Comparison of ENCODE assay signal across 8 cellular contexts in genomic region chr3:186821429-186822367, GRCh38. TPM values are rescaled to one million over a fixed set of nuclear protein-coding genes. Genes with fewer than 3 reads are reported as not detected.
A peak's percentile ranks its signal among the peaks of the same experiment; 100 is the strongest.
DNase-seq lines count a peak whose midpoint lies in the region; ATAC-seq and TF ChIP-seq lines count a peak whose summit lies in the region.

No MANE protein-coding gene starts in this region.

- H3K4me3 Mint-ChIP-seq in natural killer cell (no peak overlapping the region), immature natural killer cell (no peak overlapping the region)
- H3K4me3 Mint-ChIP-seq in natural killer cell treated with Interleukin-12 subunit alpha and Interleukin-12 subunit beta and Interleukin-15 and Interleukin-18, amount 100 ng/mL, for 72 hours = no peak overlapping the region
- H3K4me3 Mint-ChIP-seq in activated CD8-positive, alpha-beta T cell treated with anti-CD3 and anti-CD28 coated beads, Interleukin-2, amount 10 ng/mL, durations not matched to agents 7 days and 5 days = no peak overlapping the region

- peaks cover 30% of the 10 kb centered on the region for H3K27me3 ChIP-seq in transverse colon

- no peaks in the 10 kb centered on the region for H3K36me3 ChIP-seq in transverse colon

- H3K27me3 Mint-ChIP-seq in natural killer cell (ENCODE audit: low read depth in 2 of 2) = peaks cover 19 to 21% of the 10 kb centered on the region in 2 donors
- H3K27me3 Mint-ChIP-seq in natural killer cell treated with Interleukin-12 subunit alpha and Interleukin-12 subunit beta and Interleukin-15 and Interleukin-18, amount 100 ng/mL, for 72 hours = peaks cover 14 to 18% of the 10 kb centered on the region in 2 donors
- peaks cover 6% of the 10 kb centered on the region for H3K27me3 Mint-ChIP-seq in activated CD8-positive, alpha-beta T cell treated with anti-CD3 and anti-CD28 coated beads, Interleukin-2, amount 10 ng/mL, durations not matched to agents 7 days and 5 days (ENCODE audit: low read depth)
- peaks cover 9 to 23% (median 17%) of the 10 kb centered on the region in 3 donors for H3K27me3 Mint-ChIP-seq in immature natural killer cell (ENCODE audit: low read depth in 3 of 3)

- no peaks in the 10 kb centered on the region for H3K9me3 Mint-ChIP-seq in natural killer cell
- no peaks in the 10 kb centered on the region for H3K9me3 Mint-ChIP-seq in natural killer cell treated with Interleukin-12 subunit alpha and Interleukin-12 subunit beta and Interleukin-15 and Interleukin-18, amount 100 ng/mL, for 72 hours
- no peaks in the 10 kb centered on the region for H3K9me3 Mint-ChIP-seq in activated CD8-positive, alpha-beta T cell treated with anti-CD3 and anti-CD28 coated beads, Interleukin-2, amount 10 ng/mL, durations not matched to agents 7 days and 5 days (ENCODE audit: insufficient read depth)
- no peaks in the 10 kb centered on the region for H3K9me3 Mint-ChIP-seq in immature natural killer cell

- DNase-seq in natural killer cell = no peak
- DNase-seq in natural killer cell treated with Interleukin-12 subunit alpha and Interleukin-12 subunit beta and Interleukin-15 and Interleukin-18, amount 100 ng/mL, for 72 hours (ENCODE audit: low spot score) = no peak
- peak; percentile 29 for DNase-seq in NCI-H1694 treated with DMSO at 0.1 percent for 48 hours (lab: John Stamatoyannopoulos, UW)
- peak; percentile 47 for DNase-seq in activated CD8-positive, alpha-beta T cell treated with anti-CD3 and anti-CD28 coated beads, Interleukin-2, amount 10 ng/mL, durations not matched to agents 7 days and 5 days
- peak; percentile 34 to 52 (median 48) for DNase-seq in immature natural killer cell
- no peak for DNase-seq in transverse colon
- no peak for DNase-seq in stimulated activated CD4-positive, alpha-beta T cell treated with anti-CD3 and anti-CD28 coated beads, Interleukin-4, amount 100 ng/mL, for 4 hours

- no peak overlapping the region for H3K27ac ChIP-seq in transverse colon

- no peak overlapping the region for H3K27ac Mint-ChIP-seq in natural killer cell
- no peak overlapping the region for H3K27ac Mint-ChIP-seq in natural killer cell treated with Interleukin-12 subunit alpha and Interleukin-12 subunit beta and Interleukin-15 and Interleukin-18, amount 100 ng/mL, for 72 hours
- no peak overlapping the region for H3K27ac Mint-ChIP-seq in activated CD8-positive, alpha-beta T cell treated with anti-CD3 and anti-CD28 coated beads, Interleukin-2, amount 10 ng/mL, durations not matched to agents 7 days and 5 days
- H3K27ac Mint-ChIP-seq in immature natural killer cell = no peak overlapping the region

- no peak for TF ChIP-seq POLR2A in transverse colon (IDR thresholded peaks at IDR 0.05)

- CTCF ChIA-PET in activated CD8-positive, alpha-beta T cell treated with anti-CD3 and anti-CD28 coated beads, Interleukin-2, amount 10 ng/mL, durations not matched to agents 7 days and 5 days (lab: Charles Lee) = interaction anchor here (0.7 to 11.1 kb wide), 37 partner anchors 9 to 344 kb away, joined by 3 to 164 read pairs (median 4); partner anchors contain the start of genes AHSG and RFC4

- 33 to 44% methylated on average over 8 to 10 of the region's 10 CpGs for WGBS in transverse colon (ENCODE audit: low coverage in 1 of 2), 2 donors

- no peaks in the 10 kb centered on the region for H3K9me3 ChIP-seq in transverse colon

- in situ Hi-C loops in transverse colon (cut with MboI; ENCODE audit: low pct_ligation_motif_present in 1 of 4, low pct_unique_long_range_greater_than_20kb in 1 of 4, low sequenced_read_pairs in 3 of 4) = loop anchor here in 3 of 4 donors (25.0 kb wide), 2 partner anchors 209 to 834 kb away; partner anchors contain the start of gene AHSG (in 2 of the 3)

- H3K4me1 Mint-ChIP-seq in natural killer cell = peaks cover 10 to 18% of the 10 kb centered on the region in 2 donors
- H3K4me1 Mint-ChIP-seq in natural killer cell treated with Interleukin-12 subunit alpha and Interleukin-12 subunit beta and Interleukin-15 and Interleukin-18, amount 100 ng/mL, for 72 hours (ENCODE audit: low read depth in 2 of 2) = peaks cover 19 to 24% of the 10 kb centered on the region in 2 donors
- H3K4me1 Mint-ChIP-seq in activated CD8-positive, alpha-beta T cell treated with anti-CD3 and anti-CD28 coated beads, Interleukin-2, amount 10 ng/mL, durations not matched to agents 7 days and 5 days (ENCODE audit: low read depth) = peaks cover 24% of the 10 kb centered on the region
- H3K4me1 Mint-ChIP-seq in immature natural killer cell = peaks cover 13% of the 10 kb centered on the region in 2 donors

- peak; percentile 50 to 59 (median 51) for ATAC-seq in natural killer cell
- ATAC-seq in natural killer cell treated with Interleukin-12 subunit alpha and Interleukin-12 subunit beta and Interleukin-15 and Interleukin-18, amount 100 ng/mL, for 72 hours = no peak
- no peak for ATAC-seq in activated CD8-positive, alpha-beta T cell treated with anti-CD3 and anti-CD28 coated beads, Interleukin-2, amount 10 ng/mL, durations not matched to agents 7 days and 5 days
- no peak for ATAC-seq in HG02759 (IDR thresholded peaks at IDR 0.05; ENCODE audit: unreplicated experiment)

- intact Hi-C loops in natural killer cell (cut with micrococcal nuclease) (loop anchor here (1.0 to 10.0 kb wide), 2 partner anchors 206 to 837 kb away; no protein-coding TSS in a partner anchor), transverse colon (cut with DNase I; ENCODE audit: low total_unique reads) (loop anchor here (5.0 kb wide), 1 partner anchor 204 kb away; no protein-coding TSS in a partner anchor)

- POLR2A ChIA-PET in activated CD8-positive, alpha-beta T cell treated with anti-CD3 and anti-CD28 coated beads, Interleukin-2, amount 10 ng/mL, durations not matched to agents 7 days and 5 days (lab: Charles Lee) = interaction anchor here (1.0 to 2.4 kb wide), 5 partner anchors 15 to 207 kb away, joined by 3 to 14 read pairs (median 4); partner anchors contain the start of gene EIF4A2

- H3K36me3 Mint-ChIP-seq in natural killer cell (no peaks in the 10 kb centered on the region), immature natural killer cell (no peaks in the 10 kb centered on the region)
- no peaks in the 10 kb centered on the region for H3K36me3 Mint-ChIP-seq in natural killer cell treated with Interleukin-12 subunit alpha and Interleukin-12 subunit beta and Interleukin-15 and Interleukin-18, amount 100 ng/mL, for 72 hours
- no peaks in the 10 kb centered on the region for H3K36me3 Mint-ChIP-seq in activated CD8-positive, alpha-beta T cell treated with anti-CD3 and anti-CD28 coated beads, Interleukin-2, amount 10 ng/mL, durations not matched to agents 7 days and 5 days (ENCODE audit: low read depth)

- TF ChIP-seq EP300 in transverse colon (IDR thresholded peaks at IDR 0.05; ENCODE audit: low read depth) = no peak

- no peak overlapping the region for H3K4me3 ChIP-seq in transverse colon

- peak; percentile 71 for TF ChIP-seq CTCF in natural killer cell (IDR thresholded peaks at IDR 0.05)
- TF ChIP-seq CTCF in transverse colon (IDR thresholded peaks at IDR 0.05) = peak; percentile 55 to 72 (median 64)

- H3K4me1 ChIP-seq in transverse colon = peaks cover 0 to 16% (median 5%) of the 10 kb centered on the region in 4 donors

RNA-seq across cellular contexts. Expression of gene RFC4, which starts 15.4 kb away (rescaled TPM):
- total RNA-seq in natural killer cell = 10 to 100 TPM; 16.8 to 21.6 (median 17.3) TPM
- 100 to 1,000 TPM in 1 of 2 donors, 10 to 100 TPM in 1; 63.1 to 114 TPM for total RNA-seq in natural killer cell treated with Interleukin-12 subunit alpha and Interleukin-12 subunit beta and Interleukin-15 and Interleukin-18, amount 100 ng/mL, for 72 hours
- total RNA-seq in activated CD8-positive, alpha-beta T cell treated with anti-CD3 and anti-CD28 coated beads, Interleukin-2, amount 10 ng/mL, durations not matched to agents 7 days and 5 days = 100 to 1,000 TPM in 1 of 2 experiments, 10 to 100 TPM in 1; 98.9 to 106 TPM
- 10 to 100 TPM; 17.7 to 19.5 (median 18.1) TPM for polyA plus RNA-seq in immature natural killer cell
- total RNA-seq in transverse colon = 100 to 1,000 TPM in 1 of 4 donors, 10 to 100 TPM in 1, 1 to 10 TPM in 1, not detected in 1; 7.2 to 226 (median 10.5) TPM

RNA-seq across cellular contexts. Expression of gene ADIPOQ, which starts 20.8 kb away (rescaled TPM):
- total RNA-seq in natural killer cell (not detected), transverse colon (10 to 100 TPM in 1 of 4 donors, 1 to 10 TPM in 2, not detected in 1; 4.6 to 11.7 (median 7.5) TPM)
- not detected for total RNA-seq in natural killer cell treated with Interleukin-12 subunit alpha and Interleukin-12 subunit beta and Interleukin-15 and Interleukin-18, amount 100 ng/mL, for 72 hours
- total RNA-seq in activated CD8-positive, alpha-beta T cell treated with anti-CD3 and anti-CD28 coated beads, Interleukin-2, amount 10 ng/mL, durations not matched to agents 7 days and 5 days = not detected
- polyA plus RNA-seq in immature natural killer cell = not detected

RNA-seq across cellular contexts. Expression of gene EIF4A2, which starts 38.3 kb away (rescaled TPM):
- total RNA-seq in natural killer cell (100 to 1,000 TPM; 551 to 652 (median 621) TPM), transverse colon (100 to 1,000 TPM; 146 to 550 (median 353) TPM)
- total RNA-seq in natural killer cell treated with Interleukin-12 subunit alpha and Interleukin-12 subunit beta and Interleukin-15 and Interleukin-18, amount 100 ng/mL, for 72 hours = 100 to 1,000 TPM; 399 to 539 TPM
- 100 to 1,000 TPM; 365 to 383 TPM for total RNA-seq in activated CD8-positive, alpha-beta T cell treated with anti-CD3 and anti-CD28 coated beads, Interleukin-2, amount 10 ng/mL, durations not matched to agents 7 days and 5 days
- polyA plus RNA-seq in immature natural killer cell = 100 to 1,000 TPM; 132 to 151 (median 140) TPM

Comparison
In these comparisons a context has a peak if more than half of its experiments do, and no peak if none do; other contexts are left out.
1. ATAC-seq: peak in natural killer cell (3 of 3); none in natural killer cell treated with Interleukin-12 subunit alpha and Interleukin-12 subunit beta and Interleukin-15 and Interleukin-18, amount 100 ng/mL, for 72 hours (0 of 2), activated CD8-positive, alpha-beta T cell treated with anti-CD3 and anti-CD28 coated beads, Interleukin-2, amount 10 ng/mL, durations not matched to agents 7 days and 5 days (single experiment) and HG02759 (single experiment).
2. DNase-seq: peak in NCI-H1694 treated with DMSO at 0.1 percent for 48 hours (single experiment), activated CD8-positive, alpha-beta T cell treated with anti-CD3 and anti-CD28 coated beads, Interleukin-2, amount 10 ng/mL, durations not matched to agents 7 days and 5 days (single experiment) and immature natural killer cell (3 of 3); none in natural killer cell (single experiment), natural killer cell treated with Interleukin-12 subunit alpha and Interleukin-12 subunit beta and Interleukin-15 and Interleukin-18, amount 100 ng/mL, for 72 hours (single experiment), transverse colon (single experiment) and stimulated activated CD4-positive, alpha-beta T cell treated with anti-CD3 and anti-CD28 coated beads, Interleukin-4, amount 100 ng/mL, for 4 hours (0 of 2).